In the genomic region with DNA sequence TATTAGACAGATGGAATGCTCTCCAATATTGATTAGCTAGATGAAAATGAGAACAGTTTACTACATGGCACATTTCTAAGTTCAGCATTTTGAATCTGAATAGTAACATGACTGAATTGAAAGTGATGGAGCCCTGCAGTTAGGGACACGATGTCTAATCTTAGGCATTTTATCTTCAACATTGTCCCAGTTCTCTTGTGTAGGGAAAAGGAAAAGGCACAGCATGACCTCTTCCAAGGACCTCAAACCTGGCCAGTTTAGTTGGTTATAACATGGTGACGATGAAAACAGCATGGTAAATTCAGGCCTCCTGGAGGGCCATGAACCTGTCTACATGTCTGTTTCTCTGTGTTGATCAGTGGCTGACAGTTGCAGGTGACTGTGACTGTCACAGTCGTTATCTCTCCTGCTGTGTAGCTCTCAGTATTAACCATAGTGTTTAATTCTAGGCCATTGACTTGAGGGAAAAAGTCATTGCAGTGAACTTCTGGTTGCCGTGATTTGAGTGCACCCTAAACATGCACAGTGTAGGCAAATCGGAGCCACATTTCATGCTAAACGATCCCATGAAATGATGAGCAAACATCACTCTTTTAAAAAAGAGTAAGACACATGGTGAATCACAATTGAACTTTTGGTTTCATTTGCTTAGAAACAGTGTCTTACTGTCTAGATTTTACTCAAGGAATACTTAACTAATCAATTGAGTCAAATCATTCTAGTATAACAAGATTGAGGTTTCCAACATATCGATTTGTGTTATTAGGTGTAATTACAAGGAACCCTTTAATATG, we compare ENCODE assay signal across 10 cellular contexts.
DNase-seq lines count a peak whose midpoint lies in the region; ATAC-seq and TF ChIP-seq lines count a peak whose summit lies in the region.
"Had no signal": no experiment of that assay in that cellular context is flagged by ENCODE, and none has a peak within 500 bp of the region (broad histone marks: within the 10 kb centered on the region; RNA-seq: fewer than 3 reads in every experiment).

No MANE protein-coding gene starts in this region.

- no peak overlapping the region for H2BK5ac ChIP-seq in trophoblast cell (ENCODE audit: low read depth, low read length, poor library complexity)

- no CpG with 5 or more reads among the region's 7 CpGs for WGBS in trophoblast cell (ENCODE audit: extremely low coverage, insufficient coverage, insufficient read length)

- no peak overlapping the region for H3K18ac ChIP-seq in trophoblast cell (ENCODE audit: low read length)

- H3K4ac ChIP-seq in trophoblast cell (ENCODE audit: low read depth, low read length) = no peak overlapping the region

- ATAC-seq in HG02571 (IDR thresholded peaks at IDR 0.05; ENCODE audit: unreplicated experiment) = peak; percentile 64
- ATAC-seq in foreskin keratinocyte = no peak
- no peak for ATAC-seq in HG02970 (IDR thresholded peaks at IDR 0.05; ENCODE audit: low FRiP score, unreplicated experiment)
- ATAC-seq: A549, left cardiac atrium had no signal

- no peak overlapping the region for H2AK5ac ChIP-seq in trophoblast cell (ENCODE audit: low read length)

- no peak overlapping the region for H3K4me3 ChIP-seq in trophoblast cell (ENCODE audit: low read depth, low read length)
- H3K4me3 ChIP-seq: A549 had no signal

- H3K27ac ChIP-seq in foreskin keratinocyte (no peak overlapping the region), trophoblast cell (ENCODE audit: low read depth, low read length) (no peak overlapping the region)
- H3K27ac ChIP-seq: A549 had no signal

- no peak for TF ChIP-seq CTCF in foreskin keratinocyte (conservative IDR thresholded peaks at IDR 0.05)

- no peak overlapping the region for H4K91ac ChIP-seq in trophoblast cell (ENCODE audit: low read depth, low read length)

- no peaks in the 10 kb centered on the region for H3K79me2 ChIP-seq in trophoblast cell (ENCODE audit: control insufficient read depth, insufficient read depth, low read length, poor library complexity)

- no peak overlapping the region for H2BK12ac ChIP-seq in trophoblast cell (ENCODE audit: low read length)

- no peak overlapping the region for H3K23ac ChIP-seq in trophoblast cell (ENCODE audit: low read length)

- H3K79me1 ChIP-seq in trophoblast cell (ENCODE audit: low read length) = no peaks in the 10 kb centered on the region

- no peak overlapping the region for H3K14ac ChIP-seq in trophoblast cell (ENCODE audit: low read length)

- no peak overlapping the region for H2BK120ac ChIP-seq in trophoblast cell (ENCODE audit: insufficient read depth, low read length, poor library complexity)

- H3K27me3 ChIP-seq in foreskin keratinocyte = no peaks in the 10 kb centered on the region
- no peaks in the 10 kb centered on the region for H3K27me3 ChIP-seq in trophoblast cell (ENCODE audit: insufficient read depth, low read length)

- no peak overlapping the region for H3K9ac ChIP-seq in trophoblast cell (ENCODE audit: low read length)

- H3K4me2 ChIP-seq in trophoblast cell (ENCODE audit: low read length) = no peak overlapping the region
- H3K4me2 ChIP-seq: A549 had no signal

- no peak overlapping the region for H4K12ac ChIP-seq in trophoblast cell (ENCODE audit: low read depth, low read length)

- H3K4me1 ChIP-seq in foreskin keratinocyte = peaks cover 7% of the 10 kb centered on the region
- no peaks in the 10 kb centered on the region for H3K4me1 ChIP-seq in trophoblast cell (ENCODE audit: control insufficient read depth in 1 of 2, insufficient read depth in 2 of 2, low read length in 2 of 2)

- H2AFZ ChIP-seq in trophoblast cell (ENCODE audit: insufficient read depth, low read length, poor library complexity) = no peak overlapping the region

- peak; percentile 3 to 20 for DNase-seq in activated CD4-positive, alpha-beta T cell treated with anti-CD3 and anti-CD28 coated beads for 24 hours (ENCODE audit: low read depth in 2 of 2)
- DNase-seq in activated CD4-positive, alpha-beta T cell treated with anti-CD3 and anti-CD28 coated beads for 1 hour = no peak
- DNase-seq in OCI-M1 (lab: John Stamatoyannopoulos, UW) = peak; percentile 64
- DNase-seq in stimulated activated CD4-positive, alpha-beta T cell treated with anti-CD3 and anti-CD28 coated beads, Interleukin-2, amount 100 ng/mL, for 48 hours = peak; percentile 12 to 24
- DNase-seq in foreskin keratinocyte = no peak
- DNase-seq in trophoblast cell = no peak
- DNase-seq: left cardiac atrium had no signal

- no peak overlapping the region for H4K8ac ChIP-seq in trophoblast cell (ENCODE audit: low read depth, low read length)

- no peaks in the 10 kb centered on the region for H3K9me3 ChIP-seq in trophoblast cell (ENCODE audit: insufficient read depth, low read depth, low read length)
- H3K9me3 ChIP-seq: A549 had no signal

- no peaks in the 10 kb centered on the region for H3K36me3 ChIP-seq in trophoblast cell (ENCODE audit: control insufficient read depth in 1 of 2, insufficient read depth in 2 of 2, low read length in 2 of 2)

Comparison
In these comparisons a context has a peak if more than half of its experiments do, and no peak if none do; other contexts are left out.
1. DNase-seq: peak in activated CD4-positive, alpha-beta T cell treated with anti-CD3 and anti-CD28 coated beads for 24 hours (2 of 2), OCI-M1 (single experiment) and stimulated activated CD4-positive, alpha-beta T cell treated with anti-CD3 and anti-CD28 coated beads, Interleukin-2, amount 100 ng/mL, for 48 hours (2 of 2); none in activated CD4-positive, alpha-beta T cell treated with anti-CD3 and anti-CD28 coated beads for 1 hour (single experiment), foreskin keratinocyte (0 of 2) and trophoblast cell (0 of 2).